1 cellular context compared by ENCODE assay signal in the genomic region with DNA sequence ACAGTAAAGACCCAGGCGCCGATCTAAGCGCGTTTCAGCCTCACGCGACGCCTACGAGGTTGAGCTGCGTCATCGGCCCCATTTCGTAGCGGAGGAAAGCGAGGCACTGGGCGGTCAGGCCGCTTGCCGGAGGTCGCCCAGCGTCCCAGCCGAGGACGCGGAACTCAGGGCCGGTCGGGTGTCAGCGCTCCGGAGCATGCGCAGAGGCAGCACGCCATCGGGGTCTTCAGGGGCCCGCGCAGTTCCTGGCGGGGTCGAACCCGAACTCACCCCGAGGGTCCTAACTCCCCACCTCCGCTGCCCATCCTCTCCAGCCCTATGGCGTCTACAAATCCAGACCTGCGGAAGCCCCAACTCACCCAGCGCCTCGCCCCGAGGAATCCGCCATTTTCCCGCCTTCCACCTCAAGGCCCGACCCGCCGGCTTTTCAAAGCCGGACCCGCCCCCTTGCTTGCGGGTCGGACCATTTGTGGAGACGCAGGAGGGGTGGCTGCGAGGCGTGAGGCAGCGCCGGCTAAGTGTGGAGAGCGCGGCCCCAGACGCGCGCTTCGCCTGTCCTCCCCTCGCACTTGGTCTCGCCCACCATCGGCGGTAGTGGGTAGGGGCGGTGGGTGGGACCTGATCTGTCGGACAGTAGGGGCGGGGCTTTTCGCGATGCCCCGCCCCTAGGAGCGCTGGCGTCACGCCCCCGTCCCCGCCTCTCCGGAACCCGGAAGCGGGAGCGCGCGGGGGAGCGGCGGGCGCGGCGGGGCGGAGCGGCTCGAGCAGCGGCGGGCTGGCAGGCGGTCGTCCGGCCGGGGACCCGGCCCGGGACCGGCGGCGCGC.
A peak's percentile ranks its signal among the peaks of the same experiment; 100 is the strongest.
TF ChIP-seq lines count a peak whose summit lies in the region.

A gene with protein sequence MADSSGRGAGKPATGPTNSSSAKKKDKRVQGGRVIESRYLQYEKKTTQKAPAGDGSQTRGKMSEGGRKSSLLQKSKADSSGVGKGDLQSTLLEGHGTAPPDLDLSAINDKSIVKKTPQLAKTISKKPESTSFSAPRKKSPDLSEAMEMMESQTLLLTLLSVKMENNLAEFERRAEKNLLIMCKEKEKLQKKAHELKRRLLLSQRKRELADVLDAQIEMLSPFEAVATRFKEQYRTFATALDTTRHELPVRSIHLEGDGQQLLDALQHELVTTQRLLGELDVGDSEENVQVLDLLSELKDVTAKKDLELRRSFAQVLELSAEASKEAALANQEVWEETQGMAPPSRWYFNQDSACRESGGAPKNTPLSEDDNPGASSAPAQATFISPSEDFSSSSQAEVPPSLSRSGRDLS (minus strand): TSS at position 418 of the 825 bp plus-strand sequence. CDS start 30 bp downstream, at position 388.
A gene with protein sequence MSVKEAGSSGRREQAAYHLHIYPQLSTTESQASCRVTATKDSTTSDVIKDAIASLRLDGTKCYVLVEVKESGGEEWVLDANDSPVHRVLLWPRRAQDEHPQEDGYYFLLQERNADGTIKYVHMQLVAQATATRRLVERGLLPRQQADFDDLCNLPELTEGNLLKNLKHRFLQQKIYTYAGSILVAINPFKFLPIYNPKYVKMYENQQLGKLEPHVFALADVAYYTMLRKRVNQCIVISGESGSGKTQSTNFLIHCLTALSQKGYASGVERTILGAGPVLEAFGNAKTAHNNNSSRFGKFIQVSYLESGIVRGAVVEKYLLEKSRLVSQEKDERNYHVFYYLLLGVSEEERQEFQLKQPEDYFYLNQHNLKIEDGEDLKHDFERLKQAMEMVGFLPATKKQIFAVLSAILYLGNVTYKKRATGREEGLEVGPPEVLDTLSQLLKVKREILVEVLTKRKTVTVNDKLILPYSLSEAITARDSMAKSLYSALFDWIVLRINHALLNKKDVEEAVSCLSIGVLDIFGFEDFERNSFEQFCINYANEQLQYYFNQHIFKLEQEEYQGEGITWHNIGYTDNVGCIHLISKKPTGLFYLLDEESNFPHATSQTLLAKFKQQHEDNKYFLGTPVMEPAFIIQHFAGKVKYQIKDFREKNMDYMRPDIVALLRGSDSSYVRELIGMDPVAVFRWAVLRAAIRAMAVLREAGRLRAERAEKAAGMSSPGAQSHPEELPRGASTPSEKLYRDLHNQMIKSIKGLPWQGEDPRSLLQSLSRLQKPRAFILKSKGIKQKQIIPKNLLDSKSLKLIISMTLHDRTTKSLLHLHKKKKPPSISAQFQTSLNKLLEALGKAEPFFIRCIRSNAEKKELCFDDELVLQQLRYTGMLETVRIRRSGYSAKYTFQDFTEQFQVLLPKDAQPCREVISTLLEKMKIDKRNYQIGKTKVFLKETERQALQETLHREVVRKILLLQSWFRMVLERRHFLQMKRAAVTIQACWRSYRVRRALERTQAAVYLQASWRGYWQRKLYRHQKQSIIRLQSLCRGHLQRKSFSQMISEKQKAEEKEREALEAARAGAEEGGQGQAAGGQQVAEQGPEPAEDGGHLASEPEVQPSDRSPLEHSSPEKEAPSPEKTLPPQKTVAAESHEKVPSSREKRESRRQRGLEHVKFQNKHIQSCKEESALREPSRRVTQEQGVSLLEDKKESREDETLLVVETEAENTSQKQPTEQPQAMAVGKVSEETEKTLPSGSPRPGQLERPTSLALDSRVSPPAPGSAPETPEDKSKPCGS (N-terminal part only) (plus strand): TSS at position 743 of the 825 bp plus-strand sequence. CDS start 25,941 bp downstream, outside the sequence.

TF ChIP-seq in endothelial cell of umbilical vein, 7 proteins besides CTCF, POLR2A, EP300 and RAD21 (continued from another document):
- TF ChIP-seq, protein P1, sequence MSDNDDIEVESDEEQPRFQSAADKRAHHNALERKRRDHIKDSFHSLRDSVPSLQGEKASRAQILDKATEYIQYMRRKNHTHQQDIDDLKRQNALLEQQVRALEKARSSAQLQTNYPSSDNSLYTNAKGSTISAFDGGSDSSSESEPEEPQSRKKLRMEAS (IDR thresholded peaks at IDR 0.05; ENCODE audit: insufficient read depth, insufficient read length) = peak; percentile 61
- TF ChIP-seq POLR2AphosphoS5 (IDR thresholded peaks at IDR 0.05; ENCODE audit: insufficient read depth, low read depth, low read length) = peak; percentile 94
